In the genomic region with DNA sequence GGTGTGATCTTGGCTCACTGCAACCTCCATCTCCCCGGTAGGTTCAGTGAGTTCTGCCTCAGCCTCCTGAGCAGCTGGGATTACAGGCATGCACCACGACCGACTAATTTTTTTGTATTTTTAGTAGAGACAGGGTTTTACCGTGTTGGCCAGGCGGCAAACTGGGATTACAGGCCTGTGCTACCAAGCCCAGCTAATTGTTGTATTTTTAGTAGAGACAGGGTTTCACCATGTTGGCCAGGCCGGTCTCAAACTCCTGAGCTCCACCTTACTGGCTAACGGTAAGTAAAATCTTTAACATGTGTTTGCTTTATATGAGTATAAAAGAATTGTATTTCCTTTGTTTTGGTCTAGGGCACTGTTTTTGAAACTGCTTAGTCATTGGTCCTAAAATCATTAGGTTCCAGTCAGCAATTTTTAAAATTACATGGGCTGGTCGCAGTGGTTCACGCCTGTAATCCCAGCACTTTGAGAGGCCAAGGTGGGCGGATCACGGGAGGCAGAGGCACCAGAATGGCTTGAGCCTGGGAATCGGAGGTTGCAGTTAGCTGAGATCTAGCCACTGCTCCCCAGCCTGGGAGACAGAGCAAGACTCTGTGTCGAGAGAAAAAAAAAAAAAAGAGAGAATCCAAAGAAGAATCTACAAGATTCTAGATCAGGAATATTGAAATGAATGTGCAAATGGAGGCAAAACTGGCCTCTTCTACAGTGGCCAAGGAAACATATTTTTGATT, we compare ENCODE assay signal across 1 cellular context.
TF ChIP-seq lines count a peak whose summit lies in the region.

No MANE protein-coding gene starts in this region.

TF ChIP-seq in K562, 482 proteins besides CTCF, POLR2A, EP300 and RAD21 (continued from another document):
- TF ChIP-seq RBM25 (IDR thresholded peaks at IDR 0.05; ENCODE audit: low read depth, low read length, severe bottlenecking) (no peak), FOXA3 (CRISPR knock-in tag; conservative IDR thresholded peaks at IDR 0.05 in 1 of 2, IDR thresholded peaks at IDR 0.05 in 1 of 2) (no peak), ZNF316 (IDR thresholded peaks at IDR 0.05) (peak; percentile 100), MAFG (tag; conservative IDR thresholded peaks at IDR 0.05) (peak; percentile 99), C11orf30 (IDR thresholded peaks at IDR 0.05; ENCODE audit: low read depth) (peak; percentile 100), SMAD4 (CRISPR knock-in tag; conservative IDR thresholded peaks at IDR 0.05) (0 out of 2 replicates have a peak, but pooled peaks have one; percentile 28), ZNF395 (CRISPR knock-in tag; IDR thresholded peaks at IDR 0.05) (0 out of 2 replicates have a peak, but pooled peaks have one; percentile 39), FIP1L1 (IDR thresholded peaks at IDR 0.05; ENCODE audit: low read depth, low read length, poor library complexity, severe bottlenecking) (no peak), TRIM24 (IDR thresholded peaks at IDR 0.05) (no peak), ZNF57 (CRISPR knock-in tag; IDR thresholded peaks at IDR 0.05) (no peak), CTBP1 (IDR thresholded peaks at IDR 0.05; ENCODE audit: borderline replicate concordance) (0 out of 2 replicates have a peak, but pooled peaks have one; percentile 14), MAFF (IDR thresholded peaks at IDR 0.05; ENCODE audit: low read length) (peak; percentile 94), SNAPC5 (CRISPR knock-in tag; IDR thresholded peaks at IDR 0.05) (no peak), SMARCA4 (IDR thresholded peaks at IDR 0.05) (peak; percentile 47; the same call in 1 of the 2 replicates), CBX2 (IDR thresholded peaks at IDR 0.05; ENCODE audit: insufficient read depth, low read length, poor library complexity, severe bottlenecking) (no peak), ZNF174 (CRISPR knock-in tag; IDR thresholded peaks at IDR 0.05) (no peak), TAF15 (IDR thresholded peaks at IDR 0.05; ENCODE audit: low read depth, low read length) (no peak), ZNF263 (CRISPR knock-in tag; IDR thresholded peaks at IDR 0.05; ENCODE audit: borderline replicate concordance) (no peak), RCOR1 (IDR thresholded peaks at IDR 0.05; ENCODE audit: borderline replicate concordance in 1 of 2, low read depth in 2 of 2, low read length in 2 of 2) (peak in 1 of 2 experiments; percentile 37; a peak in 1 of 4 replicates), SIN3B (IDR thresholded peaks at IDR 0.05; ENCODE audit: low read depth) (no peak), TRIM28 (IDR thresholded peaks at IDR 0.05) (no peak), CTCFL (IDR thresholded peaks at IDR 0.05; ENCODE audit: borderline replicate concordance, insufficient read depth, low read depth, low read length, poor library complexity, severe bottlenecking) (no peak), DPF2 (IDR thresholded peaks at IDR 0.05) (peak; percentile 58; the same call in 1 of the 2 replicates), HNRNPLL (IDR thresholded peaks at IDR 0.05; ENCODE audit: low read depth, low read length, poor library complexity, severe bottlenecking) (no peak), NFE2 (IDR thresholded peaks at IDR 0.05; ENCODE audit: low read depth) (peak; percentile 89), ZFX (CRISPR knock-in tag; IDR thresholded peaks at IDR 0.05) (peak; percentile 18; the same call in 1 of the 2 replicates), FOXO4 (CRISPR knock-in tag; IDR thresholded peaks at IDR 0.05) (no peak)
- TF ChIP-seq, protein P1, sequence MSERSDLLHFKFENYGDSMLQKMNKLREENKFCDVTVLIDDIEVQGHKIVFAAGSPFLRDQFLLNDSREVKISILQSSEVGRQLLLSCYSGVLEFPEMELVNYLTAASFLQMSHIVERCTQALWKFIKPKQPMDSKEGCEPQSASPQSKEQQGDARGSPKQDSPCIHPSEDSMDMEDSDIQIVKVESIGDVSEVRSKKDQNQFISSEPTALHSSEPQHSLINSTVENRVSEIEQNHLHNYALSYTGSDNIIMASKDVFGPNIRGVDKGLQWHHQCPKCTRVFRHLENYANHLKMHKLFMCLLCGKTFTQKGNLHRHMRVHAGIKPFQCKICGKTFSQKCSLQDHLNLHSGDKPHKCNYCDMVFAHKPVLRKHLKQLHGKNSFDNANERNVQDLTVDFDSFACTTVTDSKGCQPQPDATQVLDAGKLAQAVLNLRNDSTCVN (CRISPR knock-in tag; IDR thresholded peaks at IDR 0.05), result no peak
- TF ChIP-seq, protein P2, sequence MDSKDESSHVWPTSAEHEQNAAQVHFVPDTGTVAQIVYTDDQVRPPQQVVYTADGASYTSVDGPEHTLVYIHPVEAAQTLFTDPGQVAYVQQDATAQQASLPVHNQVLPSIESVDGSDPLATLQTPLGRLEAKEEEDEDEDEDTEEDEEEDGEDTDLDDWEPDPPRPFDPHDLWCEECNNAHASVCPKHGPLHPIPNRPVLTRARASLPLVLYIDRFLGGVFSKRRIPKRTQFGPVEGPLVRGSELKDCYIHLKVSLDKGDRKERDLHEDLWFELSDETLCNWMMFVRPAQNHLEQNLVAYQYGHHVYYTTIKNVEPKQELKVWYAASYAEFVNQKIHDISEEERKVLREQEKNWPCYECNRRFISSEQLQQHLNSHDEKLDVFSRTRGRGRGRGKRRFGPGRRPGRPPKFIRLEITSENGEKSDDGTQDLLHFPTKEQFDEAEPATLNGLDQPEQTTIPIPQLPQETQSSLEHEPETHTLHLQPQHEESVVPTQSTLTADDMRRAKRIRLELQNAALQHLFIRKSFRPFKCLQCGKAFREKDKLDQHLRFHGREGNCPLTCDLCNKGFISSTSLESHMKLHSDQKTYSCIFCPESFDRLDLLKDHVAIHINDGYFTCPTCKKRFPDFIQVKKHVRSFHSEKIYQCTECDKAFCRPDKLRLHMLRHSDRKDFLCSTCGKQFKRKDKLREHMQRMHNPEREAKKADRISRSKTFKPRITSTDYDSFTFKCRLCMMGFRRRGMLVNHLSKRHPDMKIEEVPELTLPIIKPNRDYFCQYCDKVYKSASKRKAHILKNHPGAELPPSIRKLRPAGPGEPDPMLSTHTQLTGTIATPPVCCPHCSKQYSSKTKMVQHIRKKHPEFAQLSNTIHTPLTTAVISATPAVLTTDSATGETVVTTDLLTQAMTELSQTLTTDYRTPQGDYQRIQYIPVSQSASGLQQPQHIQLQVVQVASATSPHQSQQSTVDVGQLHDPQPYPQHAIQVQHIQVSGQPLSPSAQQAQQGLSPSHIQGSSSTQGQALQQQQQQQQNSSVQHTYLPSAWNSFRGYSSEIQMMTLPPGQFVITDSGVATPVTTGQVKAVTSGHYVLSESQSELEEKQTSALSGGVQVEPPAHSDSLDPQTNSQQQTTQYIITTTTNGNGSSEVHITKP (IDR thresholded peaks at IDR 0.05; ENCODE audit: partially characterized antibody), result peak; percentile 10
- TF ChIP-seq, protein P3, sequence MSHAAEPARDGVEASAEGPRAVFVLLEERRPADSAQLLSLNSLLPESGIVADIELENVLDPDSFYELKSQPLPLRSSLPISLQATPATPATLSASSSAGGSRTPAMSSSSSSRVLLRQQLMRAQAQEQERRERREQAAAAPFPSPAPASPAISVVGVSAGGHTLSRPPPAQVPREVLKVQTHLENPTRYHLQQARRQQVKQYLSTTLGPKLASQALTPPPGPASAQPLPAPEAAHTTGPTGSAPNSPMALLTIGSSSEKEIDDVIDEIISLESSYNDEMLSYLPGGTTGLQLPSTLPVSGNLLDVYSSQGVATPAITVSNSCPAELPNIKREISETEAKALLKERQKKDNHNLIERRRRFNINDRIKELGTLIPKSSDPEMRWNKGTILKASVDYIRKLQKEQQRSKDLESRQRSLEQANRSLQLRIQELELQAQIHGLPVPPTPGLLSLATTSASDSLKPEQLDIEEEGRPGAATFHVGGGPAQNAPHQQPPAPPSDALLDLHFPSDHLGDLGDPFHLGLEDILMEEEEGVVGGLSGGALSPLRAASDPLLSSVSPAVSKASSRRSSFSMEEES (CRISPR knock-in tag; IDR thresholded peaks at IDR 0.05), result no peak
- TF ChIP-seq, protein P4, sequence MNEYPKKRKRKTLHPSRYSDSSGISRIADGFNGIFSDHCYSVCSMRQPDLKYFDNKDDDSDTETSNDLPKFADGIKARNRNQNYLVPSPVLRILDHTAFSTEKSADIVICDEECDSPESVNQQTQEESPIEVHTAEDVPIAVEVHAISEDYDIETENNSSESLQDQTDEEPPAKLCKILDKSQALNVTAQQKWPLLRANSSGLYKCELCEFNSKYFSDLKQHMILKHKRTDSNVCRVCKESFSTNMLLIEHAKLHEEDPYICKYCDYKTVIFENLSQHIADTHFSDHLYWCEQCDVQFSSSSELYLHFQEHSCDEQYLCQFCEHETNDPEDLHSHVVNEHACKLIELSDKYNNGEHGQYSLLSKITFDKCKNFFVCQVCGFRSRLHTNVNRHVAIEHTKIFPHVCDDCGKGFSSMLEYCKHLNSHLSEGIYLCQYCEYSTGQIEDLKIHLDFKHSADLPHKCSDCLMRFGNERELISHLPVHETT (CRISPR knock-in tag; conservative IDR thresholded peaks at IDR 0.05 in 1 of 2, IDR thresholded peaks at IDR 0.05 in 1 of 2), result 0 out of 4 replicates have a peak, but pooled peaks of 1 of the 2 experiments have one; percentile 23
- TF ChIP-seq, protein P5, sequence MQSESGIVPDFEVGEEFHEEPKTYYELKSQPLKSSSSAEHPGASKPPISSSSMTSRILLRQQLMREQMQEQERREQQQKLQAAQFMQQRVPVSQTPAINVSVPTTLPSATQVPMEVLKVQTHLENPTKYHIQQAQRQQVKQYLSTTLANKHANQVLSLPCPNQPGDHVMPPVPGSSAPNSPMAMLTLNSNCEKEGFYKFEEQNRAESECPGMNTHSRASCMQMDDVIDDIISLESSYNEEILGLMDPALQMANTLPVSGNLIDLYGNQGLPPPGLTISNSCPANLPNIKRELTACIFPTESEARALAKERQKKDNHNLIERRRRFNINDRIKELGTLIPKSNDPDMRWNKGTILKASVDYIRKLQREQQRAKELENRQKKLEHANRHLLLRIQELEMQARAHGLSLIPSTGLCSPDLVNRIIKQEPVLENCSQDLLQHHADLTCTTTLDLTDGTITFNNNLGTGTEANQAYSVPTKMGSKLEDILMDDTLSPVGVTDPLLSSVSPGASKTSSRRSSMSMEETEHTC (IDR thresholded peaks at IDR 0.05), result no peak
- TF ChIP-seq, protein P6, sequence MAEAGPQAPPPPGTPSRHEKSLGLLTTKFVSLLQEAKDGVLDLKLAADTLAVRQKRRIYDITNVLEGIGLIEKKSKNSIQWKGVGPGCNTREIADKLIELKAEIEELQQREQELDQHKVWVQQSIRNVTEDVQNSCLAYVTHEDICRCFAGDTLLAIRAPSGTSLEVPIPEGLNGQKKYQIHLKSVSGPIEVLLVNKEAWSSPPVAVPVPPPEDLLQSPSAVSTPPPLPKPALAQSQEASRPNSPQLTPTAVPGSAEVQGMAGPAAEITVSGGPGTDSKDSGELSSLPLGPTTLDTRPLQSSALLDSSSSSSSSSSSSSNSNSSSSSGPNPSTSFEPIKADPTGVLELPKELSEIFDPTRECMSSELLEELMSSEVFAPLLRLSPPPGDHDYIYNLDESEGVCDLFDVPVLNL (CRISPR knock-in tag; IDR thresholded peaks at IDR 0.05; ENCODE audit: low read depth), result no peak
- TF ChIP-seq, protein P7, sequence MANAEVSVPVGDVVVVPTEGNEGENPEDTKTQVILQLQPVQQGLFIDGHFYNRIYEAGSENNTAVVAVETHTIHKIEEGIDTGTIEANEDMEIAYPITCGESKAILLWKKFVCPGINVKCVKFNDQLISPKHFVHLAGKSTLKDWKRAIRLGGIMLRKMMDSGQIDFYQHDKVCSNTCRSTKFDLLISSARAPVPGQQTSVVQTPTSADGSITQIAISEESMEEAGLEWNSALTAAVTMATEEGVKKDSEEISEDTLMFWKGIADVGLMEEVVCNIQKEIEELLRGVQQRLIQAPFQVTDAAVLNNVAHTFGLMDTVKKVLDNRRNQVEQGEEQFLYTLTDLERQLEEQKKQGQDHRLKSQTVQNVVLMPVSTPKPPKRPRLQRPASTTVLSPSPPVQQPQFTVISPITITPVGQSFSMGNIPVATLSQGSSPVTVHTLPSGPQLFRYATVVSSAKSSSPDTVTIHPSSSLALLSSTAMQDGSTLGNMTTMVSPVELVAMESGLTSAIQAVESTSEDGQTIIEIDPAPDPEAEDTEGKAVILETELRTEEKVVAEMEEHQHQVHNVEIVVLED (CRISPR knock-in tag; IDR thresholded peaks at IDR 0.05), result no peak
